Comparison of ENCODE assay signal across 10 cellular contexts in genomic region chr7:41882745-41883527, GRCh38.
A peak's percentile ranks its signal among the peaks of the same experiment; 100 is the strongest.
DNase-seq lines count a peak whose midpoint lies in the region; ATAC-seq and TF ChIP-seq lines count a peak whose summit lies in the region.
"Had no signal": no experiment of that assay in that cellular context is flagged by ENCODE, and none has a peak within 500 bp of the region (broad histone marks: within the 10 kb centered on the region; RNA-seq: fewer than 3 reads in every experiment).

No MANE protein-coding gene starts in this region.

- POLR2A ChIA-PET in activated CD4-positive, alpha-beta memory T cell treated with anti-CD3 and anti-CD28 coated beads, Interleukin-2, amount 10 ng/mL, durations not matched to agents 7 days and 5 days (lab: Charles Lee): no interaction called here

- no peaks in the 10 kb centered on the region for H3K9me3 ChIP-seq in thyroid gland
- H3K9me3 ChIP-seq: BE2C had no signal

- ATAC-seq in HG02870 (IDR thresholded peaks at IDR 0.05; ENCODE audit: unreplicated experiment) (peak; percentile 30), GM19328 (IDR thresholded peaks at IDR 0.05; ENCODE audit: unreplicated experiment) (no peak)

- H3K4me1 ChIP-seq in thyroid gland: no peaks in the 10 kb centered on the region
- H3K4me1 ChIP-seq: BE2C had no signal

- 88 to 92% methylated on average over 17 of the region's 17 CpGs for WGBS in thyroid gland, 2 donors

- peaks cover 34% of the 10 kb centered on the region for H3K36me3 Mint-ChIP-seq in activated CD4-positive, alpha-beta memory T cell treated with anti-CD3 and anti-CD28 coated beads, Interleukin-2, amount 10 ng/mL, durations not matched to agents 7 days and 5 days (ENCODE audit: low read depth)
- no peaks in the 10 kb centered on the region for H3K36me3 Mint-ChIP-seq in type B pancreatic cell

- no peaks in the 10 kb centered on the region for H3K36me3 ChIP-seq in thyroid gland
- H3K36me3 ChIP-seq: BE2C had no signal

- TF ChIP-seq CTCF in thyroid gland (IDR thresholded peaks at IDR 0.05): no peak
- no peak for TF ChIP-seq CTCF in type B pancreatic cell (conservative IDR thresholded peaks at IDR 0.05)

- CTCF ChIA-PET in activated CD4-positive, alpha-beta memory T cell treated with anti-CD3 and anti-CD28 coated beads, Interleukin-2, amount 10 ng/mL, durations not matched to agents 7 days and 5 days (lab: Charles Lee): interaction anchor here (1.6 to 1.8 kb wide), 2 partner anchors 58 to 178 kb away, joined by 5 to 6 read pairs; no protein-coding TSS in a partner anchor

- TF ChIP-seq POLR2A in thyroid gland (IDR thresholded peaks at IDR 0.05): no peak

- H3K27ac ChIP-seq in thyroid gland: no peak overlapping the region

- peak; percentile 19 for DNase-seq in stimulated activated CD4-positive, alpha-beta T cell treated with anti-CD3 and anti-CD28 coated beads, Interleukin-1b, Interleukin-23, amount 100 ng/mL, for 48 hours
- DNase-seq in stimulated activated CD4-positive, alpha-beta T cell treated with anti-CD3 and anti-CD28 coated beads, Interleukin-2, amount 100 ng/mL, for 24 hours: no peak
- no peak for DNase-seq in activated CD4-positive, alpha-beta memory T cell treated with anti-CD3 and anti-CD28 coated beads, Interleukin-2, amount 10 ng/mL, durations not matched to agents 7 days and 5 days
- DNase-seq in NCI-H2227 (lab: John Stamatoyannopoulos, UW; ENCODE audit: unreplicated experiment) (no peak), thyroid gland (no peak), type B pancreatic cell (ENCODE audit: extremely low spot score, unreplicated experiment) (no peak)
- DNase-seq: BE2C had no signal

- intact Hi-C loops in thyroid gland (cut with DNase I): no loop called here

- H3K27ac Mint-ChIP-seq in activated CD4-positive, alpha-beta memory T cell treated with anti-CD3 and anti-CD28 coated beads, Interleukin-2, amount 10 ng/mL, durations not matched to agents 7 days and 5 days: peak overlapping the region; percentile 100
- H3K27ac Mint-ChIP-seq in type B pancreatic cell: no peak overlapping the region

- H3K4me1 Mint-ChIP-seq in activated CD4-positive, alpha-beta memory T cell treated with anti-CD3 and anti-CD28 coated beads, Interleukin-2, amount 10 ng/mL, durations not matched to agents 7 days and 5 days: peaks cover 38% of the 10 kb centered on the region
- no peaks in the 10 kb centered on the region for H3K4me1 Mint-ChIP-seq in type B pancreatic cell (ENCODE audit: unreplicated experiment)

- no peaks in the 10 kb centered on the region for H3K27me3 Mint-ChIP-seq in activated CD4-positive, alpha-beta memory T cell treated with anti-CD3 and anti-CD28 coated beads, Interleukin-2, amount 10 ng/mL, durations not matched to agents 7 days and 5 days
- peaks cover 8% of the 10 kb centered on the region for H3K27me3 Mint-ChIP-seq in type B pancreatic cell

- no peak overlapping the region for H3K4me3 Mint-ChIP-seq in activated CD4-positive, alpha-beta memory T cell treated with anti-CD3 and anti-CD28 coated beads, Interleukin-2, amount 10 ng/mL, durations not matched to agents 7 days and 5 days
- no peak overlapping the region for H3K4me3 Mint-ChIP-seq in type B pancreatic cell

- peaks cover 26% of the 10 kb centered on the region for H3K9me3 Mint-ChIP-seq in activated CD4-positive, alpha-beta memory T cell treated with anti-CD3 and anti-CD28 coated beads, Interleukin-2, amount 10 ng/mL, durations not matched to agents 7 days and 5 days
- H3K9me3 Mint-ChIP-seq in type B pancreatic cell: peaks cover 5% of the 10 kb centered on the region

- no peak overlapping the region for H3K4me3 ChIP-seq in thyroid gland (replicated peaks in 1 of 3)
- H3K4me3 ChIP-seq: lung had no signal

- H3K27me3 ChIP-seq in thyroid gland: no peaks in the 10 kb centered on the region
- H3K27me3 ChIP-seq: BE2C had no signal
